10 cellular contexts compared by ENCODE assay signal in the genomic region with DNA sequence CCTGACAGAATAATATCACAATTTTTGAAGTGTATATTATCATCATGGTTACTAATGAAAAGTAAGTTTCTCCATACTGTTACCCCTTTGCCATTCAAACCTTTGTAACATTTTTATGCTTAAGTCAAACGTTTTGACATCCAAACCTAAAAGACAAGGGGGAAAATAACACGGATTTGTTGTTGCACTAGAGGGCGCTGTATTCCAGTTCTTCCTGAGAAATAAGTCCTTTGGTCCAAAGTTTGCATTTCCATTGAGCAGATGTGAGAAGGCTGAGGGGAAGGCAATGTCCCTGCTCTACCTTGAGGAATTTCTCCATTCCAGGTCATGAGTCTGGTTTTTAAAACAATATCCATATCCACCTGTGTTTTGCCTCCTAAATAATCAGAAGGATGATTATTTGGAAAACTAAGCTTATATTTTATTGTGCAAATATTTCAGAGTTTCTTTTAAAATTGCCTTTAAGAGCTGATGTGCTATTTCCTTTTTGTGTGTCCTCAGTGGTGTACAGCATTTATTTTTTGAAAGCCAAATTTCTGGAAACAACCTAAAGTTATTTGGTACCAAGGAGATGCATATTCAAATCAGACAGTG. TPM values are rescaled to one million over a fixed set of nuclear protein-coding genes. Genes with fewer than 3 reads are reported as not detected.
DNase-seq lines count a peak whose midpoint lies in the region; ATAC-seq and TF ChIP-seq lines count a peak whose summit lies in the region.
"Had no signal": no experiment of that assay in that cellular context is flagged by ENCODE, and none has a peak within 500 bp of the region (broad histone marks: within the 10 kb centered on the region; RNA-seq: fewer than 3 reads in every experiment).

No MANE protein-coding gene starts in this region.

- H3K36me3 Mint-ChIP-seq in activated T-cell treated with anti-CD3 and anti-CD28 coated beads, Interleukin-2, amount 50 U/mL, for 4 hours (ENCODE audit: insufficient read depth) = no peaks in the 10 kb centered on the region

- no peak overlapping the region for H3K9ac ChIP-seq in colonic mucosa (ENCODE audit: low read depth in 2 of 2, low read length in 2 of 2)

- H3K4me3 Mint-ChIP-seq in activated T-cell treated with anti-CD3 and anti-CD28 coated beads, Interleukin-2, amount 50 U/mL, for 4 hours = no peak overlapping the region
- H3K4me3 Mint-ChIP-seq: dendritic cell treated with granulocyte-macrophage colony-stimulating factor and Interleukin-4, amounts not matched to agents 40 ng/mL and 50 ng/mL, for 4 days had no signal

- H3K27me3 Mint-ChIP-seq in activated T-cell treated with anti-CD3 and anti-CD28 coated beads, Interleukin-2, amount 50 U/mL, for 4 hours (ENCODE audit: low read depth) = peaks cover 20% of the 10 kb centered on the region

- H3K4me1 ChIP-seq in colonic mucosa (no peaks in the 10 kb centered on the region), upper lobe of right lung (no peaks in the 10 kb centered on the region)

- peak in 2 of 3 donors; percentile 4 to 20 for DNase-seq in stimulated activated CD4-positive, alpha-beta T cell treated with anti-CD3 and anti-CD28 coated beads, Interleukin-12 subunit alpha, Interleukin-12 subunit beta, amount 100 ng/mL, for 48 hours (ENCODE audit: low read depth in 2 of 3, low spot score in 1 of 3)
- DNase-seq in stimulated activated CD4-positive, alpha-beta T cell treated with anti-CD3 and anti-CD28 coated beads, Interleukin-4, amount 100 ng/mL, for 4 hours = no peak
- DNase-seq in MG63 = peak; percentile 40
- peak; percentile 65 for DNase-seq in RPMI8226
- DNase-seq in colonic mucosa = peak; percentile 69
- DNase-seq in left lobe of liver (ENCODE audit: low spot score) = peak; percentile 52
- no peak for DNase-seq in upper lobe of right lung
- DNase-seq in activated T-cell treated with anti-CD3 and anti-CD28 coated beads, Interleukin-2, amount 50 U/mL, for 4 hours = no peak

- ATAC-seq in left lobe of liver (peak; percentile 99), upper lobe of right lung (peak; percentile 82)
- no peak for ATAC-seq in activated T-cell treated with anti-CD3 and anti-CD28 coated beads, Interleukin-2, amount 50 U/mL, for 4 hours

- H3K27ac ChIP-seq in colonic mucosa = no peak overlapping the region
- no peak overlapping the region for H3K27ac ChIP-seq in upper lobe of right lung

- no peaks in the 10 kb centered on the region for H3K9me3 Mint-ChIP-seq in activated T-cell treated with anti-CD3 and anti-CD28 coated beads, Interleukin-2, amount 50 U/mL, for 4 hours
- H3K9me3 Mint-ChIP-seq: dendritic cell treated with granulocyte-macrophage colony-stimulating factor and Interleukin-4, amounts not matched to agents 40 ng/mL and 50 ng/mL, for 4 days had no signal

- H3K4me3 ChIP-seq in MG63 = no peak overlapping the region
- H3K4me3 ChIP-seq in colonic mucosa = no peak overlapping the region
- no peak overlapping the region for H3K4me3 ChIP-seq in upper lobe of right lung

- H3K27me3 ChIP-seq in MG63 (no peaks in the 10 kb centered on the region), colonic mucosa (no peaks in the 10 kb centered on the region), upper lobe of right lung (peaks cover 12% of the 10 kb centered on the region)

- no peaks in the 10 kb centered on the region for H3K4me1 Mint-ChIP-seq in activated T-cell treated with anti-CD3 and anti-CD28 coated beads, Interleukin-2, amount 50 U/mL, for 4 hours (ENCODE audit: low read depth)

- intact Hi-C loops in colonic mucosa (cut with DNase I) (loop anchor here (2.0 to 10.0 kb wide), 4 partner anchors 117 to 268 kb away; no protein-coding TSS in a partner anchor), upper lobe of right lung (cut with DNase I) (loop anchor here (10.0 kb wide), 1 partner anchor 140 kb away; no protein-coding TSS in a partner anchor)

- no peaks in the 10 kb centered on the region for H3K9me3 ChIP-seq in MG63
- no peaks in the 10 kb centered on the region for H3K9me3 ChIP-seq in colonic mucosa
- H3K9me3 ChIP-seq in upper lobe of right lung = no peaks in the 10 kb centered on the region

- TF ChIP-seq CTCF in colonic mucosa (IDR thresholded peaks at IDR 0.05) (peak; percentile 57), upper lobe of right lung (IDR thresholded peaks at IDR 0.05) (peak; percentile 77)

- H3K36me3 ChIP-seq in MG63 (no peaks in the 10 kb centered on the region), colonic mucosa (no peaks in the 10 kb centered on the region), upper lobe of right lung (no peaks in the 10 kb centered on the region)

RNA-seq across cellular contexts. Expression of gene LECT2, which starts 9.7 kb away (rescaled TPM):
- total RNA-seq in MG63 (2014; rRNA removed; shearing (Covaris generic); ENCODE audit: low replicate concordance) = not detected in 2 replicates
- not detected for total RNA-seq in colonic mucosa
- 6.5 TPM for total RNA-seq in left lobe of liver
- not detected for total RNA-seq in upper lobe of right lung
- not detected for total RNA-seq in activated T-cell treated with anti-CD3 and anti-CD28 coated beads, Interleukin-2, amount 50 U/mL, for 4 hours
- total RNA-seq: temporal lobe had no signal

RNA-seq across cellular contexts. Expression of gene IL9, which starts 49.4 kb away (rescaled TPM):
- total RNA-seq in MG63 (2014; rRNA removed; shearing (Covaris generic); ENCODE audit: low replicate concordance) = not detected in 2 replicates
- not detected for total RNA-seq in colonic mucosa
- total RNA-seq in left lobe of liver = not detected
- not detected for total RNA-seq in upper lobe of right lung
- total RNA-seq in activated T-cell treated with anti-CD3 and anti-CD28 coated beads, Interleukin-2, amount 50 U/mL, for 4 hours = 100 to 1,000 TPM in 2 of 3 donors, 10 to 100 TPM in 1; 74.3 to 198 (median 134) TPM
- total RNA-seq: temporal lobe had no signal

Comparison
In these comparisons a context has a peak if more than half of its experiments do, and no peak if none do; other contexts are left out.
1. DNase-seq: peak in stimulated activated CD4-positive, alpha-beta T cell treated with anti-CD3 and anti-CD28 coated beads, Interleukin-12 subunit alpha, Interleukin-12 subunit beta, amount 100 ng/mL, for 48 hours (2 of 3), MG63 (single experiment), RPMI8226 (single experiment), colonic mucosa (single experiment) and left lobe of liver (single experiment); none in stimulated activated CD4-positive, alpha-beta T cell treated with anti-CD3 and anti-CD28 coated beads, Interleukin-4, amount 100 ng/mL, for 4 hours (0 of 2), upper lobe of right lung (single experiment) and activated T-cell treated with anti-CD3 and anti-CD28 coated beads, Interleukin-2, amount 50 U/mL, for 4 hours (single experiment).
2. ATAC-seq: peak in left lobe of liver (single experiment) and upper lobe of right lung (single experiment); none in activated T-cell treated with anti-CD3 and anti-CD28 coated beads, Interleukin-2, amount 50 U/mL, for 4 hours (0 of 2).
3. RNA of gene IL9, which starts 49.4 kb away (total RNA-seq): 74.3 to 198 TPM in activated T-cell treated with anti-CD3 and anti-CD28 coated beads, Interleukin-2, amount 50 U/mL, for 4 hours; not detected in colonic mucosa, not detected in MG63, not detected in left lobe of liver (single experiment) and not detected in upper lobe of right lung (single experiment); every median in the first group is over 10 times any median in the second.